Comparison of ENCODE assay signal across 1 cellular context in genomic region chr5:141914154-141914743, GRCh38.
TF ChIP-seq lines count a peak whose summit lies in the region.

No MANE protein-coding gene starts in this region.

TF ChIP-seq in WTC11, 78 proteins besides CTCF, POLR2A, EP300 and RAD21 (continued from another document and continues in another):
- TF ChIP-seq ZBTB43 (CRISPR knock-in tag; IDR thresholded peaks at IDR 0.05) = no peak
- TF ChIP-seq MXD4 (CRISPR knock-in tag; IDR thresholded peaks at IDR 0.05; ENCODE audit: borderline replicate concordance) = no peak
- TF ChIP-seq, protein P1, sequence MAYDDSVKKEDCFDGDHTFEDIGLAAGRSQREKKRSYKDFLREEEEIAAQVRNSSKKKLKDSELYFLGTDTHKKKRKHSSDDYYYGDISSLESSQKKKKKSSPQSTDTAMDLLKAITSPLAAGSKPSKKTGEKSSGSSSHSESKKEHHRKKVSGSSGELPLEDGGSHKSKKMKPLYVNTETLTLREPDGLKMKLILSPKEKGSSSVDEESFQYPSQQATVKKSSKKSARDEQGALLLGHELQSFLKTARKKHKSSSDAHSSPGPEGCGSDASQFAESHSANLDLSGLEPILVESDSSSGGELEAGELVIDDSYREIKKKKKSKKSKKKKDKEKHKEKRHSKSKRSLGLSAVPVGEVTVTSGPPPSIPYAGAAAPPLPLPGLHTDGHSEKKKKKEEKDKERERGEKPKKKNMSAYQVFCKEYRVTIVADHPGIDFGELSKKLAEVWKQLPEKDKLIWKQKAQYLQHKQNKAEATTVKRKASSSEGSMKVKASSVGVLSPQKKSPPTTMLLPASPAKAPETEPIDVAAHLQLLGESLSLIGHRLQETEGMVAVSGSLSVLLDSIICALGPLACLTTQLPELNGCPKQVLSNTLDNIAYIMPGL (CRISPR knock-in tag; IDR thresholded peaks at IDR 0.05) = peak; percentile 56; the same call in 1 of the 2 replicates
- TF ChIP-seq, protein P2, sequence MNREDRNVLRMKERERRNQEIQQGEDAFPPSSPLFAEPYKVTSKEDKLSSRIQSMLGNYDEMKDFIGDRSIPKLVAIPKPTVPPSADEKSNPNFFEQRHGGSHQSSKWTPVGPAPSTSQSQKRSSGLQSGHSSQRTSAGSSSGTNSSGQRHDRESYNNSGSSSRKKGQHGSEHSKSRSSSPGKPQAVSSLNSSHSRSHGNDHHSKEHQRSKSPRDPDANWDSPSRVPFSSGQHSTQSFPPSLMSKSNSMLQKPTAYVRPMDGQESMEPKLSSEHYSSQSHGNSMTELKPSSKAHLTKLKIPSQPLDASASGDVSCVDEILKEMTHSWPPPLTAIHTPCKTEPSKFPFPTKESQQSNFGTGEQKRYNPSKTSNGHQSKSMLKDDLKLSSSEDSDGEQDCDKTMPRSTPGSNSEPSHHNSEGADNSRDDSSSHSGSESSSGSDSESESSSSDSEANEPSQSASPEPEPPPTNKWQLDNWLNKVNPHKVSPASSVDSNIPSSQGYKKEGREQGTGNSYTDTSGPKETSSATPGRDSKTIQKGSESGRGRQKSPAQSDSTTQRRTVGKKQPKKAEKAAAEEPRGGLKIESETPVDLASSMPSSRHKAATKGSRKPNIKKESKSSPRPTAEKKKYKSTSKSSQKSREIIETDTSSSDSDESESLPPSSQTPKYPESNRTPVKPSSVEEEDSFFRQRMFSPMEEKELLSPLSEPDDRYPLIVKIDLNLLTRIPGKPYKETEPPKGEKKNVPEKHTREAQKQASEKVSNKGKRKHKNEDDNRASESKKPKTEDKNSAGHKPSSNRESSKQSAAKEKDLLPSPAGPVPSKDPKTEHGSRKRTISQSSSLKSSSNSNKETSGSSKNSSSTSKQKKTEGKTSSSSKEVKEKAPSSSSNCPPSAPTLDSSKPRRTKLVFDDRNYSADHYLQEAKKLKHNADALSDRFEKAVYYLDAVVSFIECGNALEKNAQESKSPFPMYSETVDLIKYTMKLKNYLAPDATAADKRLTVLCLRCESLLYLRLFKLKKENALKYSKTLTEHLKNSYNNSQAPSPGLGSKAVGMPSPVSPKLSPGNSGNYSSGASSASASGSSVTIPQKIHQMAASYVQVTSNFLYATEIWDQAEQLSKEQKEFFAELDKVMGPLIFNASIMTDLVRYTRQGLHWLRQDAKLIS (CRISPR knock-in tag; IDR thresholded peaks at IDR 0.05; ENCODE audit: borderline replicate concordance) = no peak
- TF ChIP-seq EMX1 (CRISPR knock-in tag; IDR thresholded peaks at IDR 0.05) = no peak
- TF ChIP-seq ZNF317 (CRISPR knock-in tag; IDR thresholded peaks at IDR 0.05; ENCODE audit: borderline replicate concordance, low read depth) = no peak
- TF ChIP-seq GABPB1 (CRISPR knock-in tag; IDR thresholded peaks at IDR 0.05) = peak; percentile 57
- TF ChIP-seq ZNF281 (CRISPR knock-in tag; IDR thresholded peaks at IDR 0.05) = 0 out of 2 replicates have a peak, but pooled peaks have one; percentile 34
- no peak for TF ChIP-seq HMGA2 (CRISPR knock-in tag; IDR thresholded peaks at IDR 0.05)
- 0 out of 2 replicates have a peak, but pooled peaks have one; percentile 58 for TF ChIP-seq ARID4B (CRISPR knock-in tag; IDR thresholded peaks at IDR 0.05; ENCODE audit: borderline replicate concordance)
- peak; percentile 75; the same call in 1 of the 2 replicates for TF ChIP-seq FOXP1 (CRISPR knock-in tag; IDR thresholded peaks at IDR 0.05; ENCODE audit: borderline replicate concordance)
- no peak for TF ChIP-seq FOXJ3 (CRISPR knock-in tag; IDR thresholded peaks at IDR 0.05; ENCODE audit: borderline replicate concordance)
- peak; percentile 90 for TF ChIP-seq USF2 (CRISPR knock-in tag; IDR thresholded peaks at IDR 0.05)
- no peak for TF ChIP-seq NR3C1 (CRISPR knock-in tag; conservative IDR thresholded peaks at IDR 0.05; ENCODE audit: low read depth)
- TF ChIP-seq ESRRA (CRISPR knock-in tag; IDR thresholded peaks at IDR 0.05; ENCODE audit: borderline replicate concordance) = peak; percentile 34; the same call in 1 of the 2 replicates
- peak; percentile 61; the same call in 1 of the 2 replicates for TF ChIP-seq SMAD4 (CRISPR knock-in tag; IDR thresholded peaks at IDR 0.05)
- TF ChIP-seq ZMAT4 (CRISPR knock-in tag; IDR thresholded peaks at IDR 0.05) = no peak
- no peak for TF ChIP-seq NR2C2 (CRISPR knock-in tag; IDR thresholded peaks at IDR 0.05)
- TF ChIP-seq GRHL2 (CRISPR knock-in tag; IDR thresholded peaks at IDR 0.05; ENCODE audit: insufficient replicate concordance, severe bottlenecking) = no peak
- no peak for TF ChIP-seq ZNF263 (CRISPR knock-in tag; IDR thresholded peaks at IDR 0.05; ENCODE audit: low read depth)
- TF ChIP-seq CREM (CRISPR knock-in tag; IDR thresholded peaks at IDR 0.05) = no peak
- no peak for TF ChIP-seq SOX15 (CRISPR knock-in tag; IDR thresholded peaks at IDR 0.05)
- peak; percentile 33; the same call in 1 of the 2 replicates for TF ChIP-seq SP1 (CRISPR knock-in tag; conservative IDR thresholded peaks at IDR 0.05)
- peak; percentile 54; the same call in 1 of the 2 replicates for TF ChIP-seq JUN (CRISPR knock-in tag; IDR thresholded peaks at IDR 0.05)
- TF ChIP-seq TEAD1 (CRISPR knock-in tag; IDR thresholded peaks at IDR 0.05) = peak; percentile 85
- TF ChIP-seq ZBTB21 (CRISPR knock-in tag; IDR thresholded peaks at IDR 0.05; ENCODE audit: borderline replicate concordance) = no peak
- no peak for TF ChIP-seq PRRX2 (CRISPR knock-in tag; IDR thresholded peaks at IDR 0.05)
- TF ChIP-seq NFATC4 (CRISPR knock-in tag; IDR thresholded peaks at IDR 0.05) = no peak
- TF ChIP-seq, protein P3, sequence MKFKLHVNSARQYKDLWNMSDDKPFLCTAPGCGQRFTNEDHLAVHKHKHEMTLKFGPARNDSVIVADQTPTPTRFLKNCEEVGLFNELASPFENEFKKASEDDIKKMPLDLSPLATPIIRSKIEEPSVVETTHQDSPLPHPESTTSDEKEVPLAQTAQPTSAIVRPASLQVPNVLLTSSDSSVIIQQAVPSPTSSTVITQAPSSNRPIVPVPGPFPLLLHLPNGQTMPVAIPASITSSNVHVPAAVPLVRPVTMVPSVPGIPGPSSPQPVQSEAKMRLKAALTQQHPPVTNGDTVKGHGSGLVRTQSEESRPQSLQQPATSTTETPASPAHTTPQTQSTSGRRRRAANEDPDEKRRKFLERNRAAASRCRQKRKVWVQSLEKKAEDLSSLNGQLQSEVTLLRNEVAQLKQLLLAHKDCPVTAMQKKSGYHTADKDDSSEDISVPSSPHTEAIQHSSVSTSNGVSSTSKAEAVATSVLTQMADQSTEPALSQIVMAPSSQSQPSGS (CRISPR knock-in tag; IDR thresholded peaks at IDR 0.05; ENCODE audit: borderline replicate concordance, low read depth) = no peak
- 0 out of 2 replicates have a peak, but pooled peaks have one; percentile 41 for TF ChIP-seq MLX (CRISPR knock-in tag; IDR thresholded peaks at IDR 0.05)
- TF ChIP-seq, protein P4, sequence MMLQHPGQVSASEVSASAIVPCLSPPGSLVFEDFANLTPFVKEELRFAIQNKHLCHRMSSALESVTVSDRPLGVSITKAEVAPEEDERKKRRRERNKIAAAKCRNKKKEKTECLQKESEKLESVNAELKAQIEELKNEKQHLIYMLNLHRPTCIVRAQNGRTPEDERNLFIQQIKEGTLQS (CRISPR knock-in tag; conservative IDR thresholded peaks at IDR 0.05) = no peak
- no peak for TF ChIP-seq ERG (CRISPR knock-in tag; IDR thresholded peaks at IDR 0.05)
- no peak for TF ChIP-seq ETV6 (CRISPR knock-in tag; IDR thresholded peaks at IDR 0.05)
- TF ChIP-seq TP53 (CRISPR knock-in tag; IDR thresholded peaks at IDR 0.05) = peak; percentile 66; the same call in 1 of the 2 replicates
- TF ChIP-seq, protein P5, sequence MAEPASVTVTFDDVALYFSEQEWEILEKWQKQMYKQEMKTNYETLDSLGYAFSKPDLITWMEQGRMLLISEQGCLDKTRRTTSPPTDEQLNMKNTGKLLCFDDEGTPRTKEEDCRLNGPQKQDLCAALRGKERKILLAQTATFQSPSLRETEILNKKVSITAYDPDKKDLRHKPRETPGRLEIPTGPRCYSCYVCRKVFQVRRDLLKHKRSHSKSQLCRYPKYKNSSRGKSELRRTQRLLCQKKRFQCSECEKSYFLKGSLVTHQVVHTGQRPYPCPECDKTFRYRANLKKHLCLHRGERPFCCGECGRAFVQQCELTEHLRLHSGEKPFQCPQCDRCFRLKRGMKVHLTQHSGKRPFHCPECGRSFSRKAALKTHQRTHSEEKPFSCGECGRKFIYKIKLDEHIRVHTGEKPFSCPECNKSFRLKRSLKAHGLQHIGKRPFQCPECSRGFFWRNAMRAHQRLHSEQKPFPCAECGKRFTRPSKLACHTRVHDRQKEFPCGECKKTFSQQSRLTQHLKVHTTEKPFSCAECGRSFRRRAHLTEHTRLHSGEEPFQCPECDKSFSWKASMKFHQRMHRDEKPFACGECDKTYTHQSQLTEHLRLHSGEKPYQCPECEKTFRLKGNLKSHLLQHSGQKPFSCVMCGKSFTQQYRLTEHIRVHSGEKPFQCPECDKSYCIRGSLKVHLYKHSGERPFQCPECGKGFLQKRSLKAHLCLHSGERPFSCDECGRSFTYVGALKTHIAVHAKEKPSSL (CRISPR knock-in tag; conservative IDR thresholded peaks at IDR 0.05) = no peak
